14 cellular contexts compared by ENCODE assay signal in the genomic region with DNA sequence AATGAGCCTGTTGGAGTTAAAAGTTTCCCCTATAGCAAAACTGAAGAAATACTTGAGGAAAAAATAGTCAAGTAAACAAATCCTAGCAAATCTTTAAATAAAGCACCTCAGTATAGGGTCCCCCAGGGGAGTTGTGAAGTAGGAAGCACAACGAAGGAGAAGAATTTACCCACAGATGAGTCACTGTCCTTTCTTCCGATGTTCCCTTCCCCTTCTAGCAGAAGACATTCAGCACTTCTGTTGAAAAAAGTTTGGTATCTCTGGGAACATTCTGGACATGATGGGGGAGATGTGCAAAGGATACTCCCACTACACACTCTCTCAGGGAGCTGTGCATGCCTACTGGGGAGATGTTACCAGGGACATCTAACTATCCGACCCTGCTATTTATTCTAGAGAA.
A peak's percentile ranks its signal among the peaks of the same experiment; 100 is the strongest.
DNase-seq lines count a peak whose midpoint lies in the region; TF ChIP-seq lines count a peak whose summit lies in the region.
"Had no signal": no experiment of that assay in that cellular context is flagged by ENCODE, and none has a peak within 500 bp of the region (broad histone marks: within the 10 kb centered on the region; RNA-seq: fewer than 3 reads in every experiment).

No MANE protein-coding gene starts in this region.

- H3K9me3 ChIP-seq in mesodermal cell (ENCODE audit: control insufficient read depth, low read length), result no peaks in the 10 kb centered on the region
- H3K9me3 ChIP-seq in thyroid gland, result no peaks in the 10 kb centered on the region
- H3K9me3 ChIP-seq: stomach had no signal

- H3K4me3 Mint-ChIP-seq in chondrocyte (ENCODE audit: unreplicated experiment), result no peak overlapping the region
- H3K4me3 Mint-ChIP-seq: activated naive CD8-positive, alpha-beta T cell had no signal

- no peak for TF ChIP-seq POLR2A in thyroid gland (IDR thresholded peaks at IDR 0.05)

- intact Hi-C loops in thyroid gland (cut with DNase I), result no loop called here

- DNase-seq in AG20443 (ENCODE audit: low spot score) (peak; percentile 44), Kasumi-1 (lab: John Stamatoyannopoulos, UW) (peak; percentile 50 to 61), chondrocyte (ENCODE audit: low spot score) (no peak), NCI-H1417 treated with DMSO at 0.1 percent for 48 hours (lab: John Stamatoyannopoulos, UW) (no peak), thyroid gland (no peak), NCI-H1105 (lab: John Stamatoyannopoulos, UW) (no peak), NCI-H748 (lab: John Stamatoyannopoulos, UW; ENCODE audit: unreplicated experiment) (no peak)
- DNase-seq: GF-D8, glutamatergic neuron, NCI-H2227 treated with DMSO at 0.1 percent for 48 hours, stomach had no signal

- H3K4me1 ChIP-seq in mesodermal cell (ENCODE audit: control insufficient read depth, insufficient read depth, low read length, poor library complexity, severe bottlenecking) (peaks cover 15% of the 10 kb centered on the region), thyroid gland (peaks cover 19 to 48% of the 10 kb centered on the region in 2 donors)

- no peaks in the 10 kb centered on the region for H3K27me3 Mint-ChIP-seq in chondrocyte (ENCODE audit: low read depth)
- H3K27me3 Mint-ChIP-seq: activated naive CD8-positive, alpha-beta T cell had no signal

- H3K9me3 Mint-ChIP-seq in chondrocyte (ENCODE audit: low read depth), result no peaks in the 10 kb centered on the region

- TF ChIP-seq CTCF in chondrocyte (IDR thresholded peaks at IDR 0.05) (no peak), thyroid gland (IDR thresholded peaks at IDR 0.05) (no peak)

- no peaks in the 10 kb centered on the region for H3K36me3 Mint-ChIP-seq in chondrocyte (ENCODE audit: low read depth)

- H3K4me3 ChIP-seq in mesodermal cell (ENCODE audit: extremely low read depth, insufficient read depth, low read length, poor library complexity, severe bottlenecking) (no peak overlapping the region), thyroid gland (replicated peaks in 1 of 3) (no peak overlapping the region)
- H3K4me3 ChIP-seq: stomach had no signal

- H3K27ac Mint-ChIP-seq in chondrocyte (ENCODE audit: unreplicated experiment), result peak overlapping the region; percentile 67
- H3K27ac Mint-ChIP-seq: activated naive CD8-positive, alpha-beta T cell had no signal

- no peaks in the 10 kb centered on the region for H3K27me3 ChIP-seq in thyroid gland
- H3K27me3 ChIP-seq: stomach had no signal

- WGBS in mesodermal cell (ENCODE audit: insufficient coverage in 2 of 2), 2 experiments, result 67% methylated on average over 1 of the region's 3 CpGs
- WGBS in thyroid gland, 2 donors, result 71 to 72% methylated on average over 3 of the region's 3 CpGs

- H3K27ac ChIP-seq in mesodermal cell (ENCODE audit: low read depth, low read length, severe bottlenecking), result peak overlapping the region; percentile 55
- no peak overlapping the region for H3K27ac ChIP-seq in thyroid gland
- H3K27ac ChIP-seq: C4-2B, stomach had no signal

- H3K36me3 ChIP-seq in mesodermal cell (ENCODE audit: control insufficient read depth, insufficient read depth, low read length) (no peaks in the 10 kb centered on the region), thyroid gland (no peaks in the 10 kb centered on the region)
- H3K36me3 ChIP-seq: stomach had no signal

- peaks cover 39% of the 10 kb centered on the region for H3K4me1 Mint-ChIP-seq in chondrocyte (ENCODE audit: low read depth)

Comparison
In these comparisons a context has a peak if more than half of its experiments do, and no peak if none do; other contexts are left out.
1. DNase-seq: peak in AG20443 (single experiment) and Kasumi-1 (2 of 2); none in chondrocyte (single experiment), NCI-H1417 treated with DMSO at 0.1 percent for 48 hours (single experiment), thyroid gland (0 of 2), NCI-H1105 (single experiment) and NCI-H748 (single experiment).